In genomic region chr20:13418263-13419229, GRCh38 we compare ENCODE assay signal across 1 cellular context.
TF ChIP-seq lines count a peak whose summit lies in the region.

No MANE protein-coding gene starts in this region.

TF ChIP-seq in HepG2, 621 proteins besides CTCF, POLR2A, EP300 and RAD21 (continued from another document and continues in another):
- no peak for TF ChIP-seq ZNF784 (CRISPR knock-in tag; IDR thresholded peaks at IDR 0.05; ENCODE audit: borderline replicate concordance)
- TF ChIP-seq GLI4 (CRISPR knock-in tag; IDR thresholded peaks at IDR 0.05; ENCODE audit: borderline replicate concordance), result no peak
- TF ChIP-seq GTF2F1 (IDR thresholded peaks at IDR 0.05; ENCODE audit: low read length), result no peak
- TF ChIP-seq ZNF317 (CRISPR knock-in tag; IDR thresholded peaks at IDR 0.05), result peak; percentile 66; the same call in 1 of the 2 replicates
- TF ChIP-seq BRCA1 (CRISPR knock-in tag; IDR thresholded peaks at IDR 0.05), result peak; percentile 56; the same call in 1 of the 2 replicates
- no peak for TF ChIP-seq NR1H2 (CRISPR knock-in tag; IDR thresholded peaks at IDR 0.05; ENCODE audit: borderline replicate concordance, low read depth)
- TF ChIP-seq HDAC1 (CRISPR knock-in tag; IDR thresholded peaks at IDR 0.05), result peak; percentile 81
- peak; percentile 90 for TF ChIP-seq GFI1 (CRISPR knock-in tag; IDR thresholded peaks at IDR 0.05; ENCODE audit: borderline replicate concordance)
- TF ChIP-seq ZNF703 (CRISPR knock-in tag; IDR thresholded peaks at IDR 0.05; ENCODE audit: borderline replicate concordance), result no peak
- TF ChIP-seq MIXL1 (CRISPR knock-in tag; IDR thresholded peaks at IDR 0.05), result peak; percentile 97
- TF ChIP-seq SRSF9 (IDR thresholded peaks at IDR 0.05; ENCODE audit: borderline replicate concordance, insufficient read depth, low read depth, low read length, poor library complexity, severe bottlenecking), result no peak
- TF ChIP-seq ZBTB37 (CRISPR knock-in tag; IDR thresholded peaks at IDR 0.05), result peak; percentile 62; the same call in 1 of the 2 replicates
- TF ChIP-seq NCOA2 (CRISPR knock-in tag; IDR thresholded peaks at IDR 0.05), result peak; percentile 98
- peak; percentile 92 for TF ChIP-seq ZNF792 (CRISPR knock-in tag; IDR thresholded peaks at IDR 0.05)
- TF ChIP-seq ZNF362 (CRISPR knock-in tag; IDR thresholded peaks at IDR 0.05; ENCODE audit: borderline replicate concordance), result peak; percentile 64; the same call in 1 of the 2 replicates
- no peak for TF ChIP-seq ZNF235 (CRISPR knock-in tag; IDR thresholded peaks at IDR 0.05; ENCODE audit: borderline replicate concordance)
- no peak for TF ChIP-seq SOX6 (IDR thresholded peaks at IDR 0.05)
- TF ChIP-seq SOX6 (CRISPR knock-in tag; IDR thresholded peaks at IDR 0.05), result peak; percentile 99
- peak in 1 of 2 experiments; percentile 36; a peak in 1 of 4 replicates for TF ChIP-seq MAFK (conservative IDR thresholded peaks at IDR 0.05 in 1 of 2, IDR thresholded peaks at IDR 0.05 in 1 of 2; ENCODE audit: low read length in 2 of 2)
- peak; percentile 85; the same call in 1 of the 2 replicates for TF ChIP-seq CEBPB (IDR thresholded peaks at IDR 0.05; ENCODE audit: borderline replicate concordance, low read depth, low read length)
- no peak for TF ChIP-seq MTF1 (CRISPR knock-in tag; IDR thresholded peaks at IDR 0.05)
- TF ChIP-seq MLX (CRISPR knock-in tag; IDR thresholded peaks at IDR 0.05), result peak; percentile 62
- peak; percentile 99 for TF ChIP-seq SOX5 (CRISPR knock-in tag; IDR thresholded peaks at IDR 0.05; ENCODE audit: borderline replicate concordance)
- 0 out of 2 replicates have a peak, but pooled peaks have one; percentile 55 for TF ChIP-seq TOPORS (CRISPR knock-in tag; IDR thresholded peaks at IDR 0.05)
- peak; percentile 98 for TF ChIP-seq ZGPAT (CRISPR knock-in tag; IDR thresholded peaks at IDR 0.05)
- TF ChIP-seq ZNF414 (CRISPR knock-in tag; IDR thresholded peaks at IDR 0.05), result peak; percentile 40; the same call in 1 of the 2 replicates
- TF ChIP-seq TFDP1 (CRISPR knock-in tag; IDR thresholded peaks at IDR 0.05; ENCODE audit: borderline replicate concordance), result peak; percentile 54; the same call in 1 of the 2 replicates
- no peak; the same call in 1 of the 2 replicates for TF ChIP-seq TFDP2 (CRISPR knock-in tag; IDR thresholded peaks at IDR 0.05)
- TF ChIP-seq CREB1 (IDR thresholded peaks at IDR 0.05), result no peak
- TF ChIP-seq CREB1 (CRISPR knock-in tag; IDR thresholded peaks at IDR 0.05), result peak; percentile 72
- TF ChIP-seq ARID2 (CRISPR knock-in tag; IDR thresholded peaks at IDR 0.05; ENCODE audit: borderline replicate concordance), result peak; percentile 65; the same call in 1 of the 2 replicates
- peak; percentile 96 for TF ChIP-seq ARID3A (IDR thresholded peaks at IDR 0.05; ENCODE audit: low read depth, low read length)
- TF ChIP-seq HNF4G (IDR thresholded peaks at IDR 0.05; ENCODE audit: borderline replicate concordance, low read depth, low read length), result peak; percentile 82
- TF ChIP-seq HNF4G (CRISPR knock-in tag; IDR thresholded peaks at IDR 0.05; ENCODE audit: borderline replicate concordance, low read depth), result peak; percentile 90; the same call in 1 of the 2 replicates
- no peak for TF ChIP-seq BCL3 (CRISPR knock-in tag; IDR thresholded peaks at IDR 0.05)
- no peak for TF ChIP-seq ZNF766 (CRISPR knock-in tag; IDR thresholded peaks at IDR 0.05; ENCODE audit: borderline replicate concordance)
- TF ChIP-seq HOXA5 (CRISPR knock-in tag; IDR thresholded peaks at IDR 0.05), result peak; percentile 40; the same call in 1 of the 2 replicates
- TF ChIP-seq ZNF207 (IDR thresholded peaks at IDR 0.05; ENCODE audit: borderline replicate concordance), result no peak
- no peak for TF ChIP-seq ZNF460 (CRISPR knock-in tag; IDR thresholded peaks at IDR 0.05; ENCODE audit: borderline replicate concordance)
- no peak for TF ChIP-seq MTA3 (CRISPR knock-in tag; IDR thresholded peaks at IDR 0.05)
- no peak; the same call in 1 of the 2 replicates for TF ChIP-seq ZNF292 (CRISPR knock-in tag; IDR thresholded peaks at IDR 0.05; ENCODE audit: borderline replicate concordance, low read depth)
- no peak for TF ChIP-seq ZNF432 (CRISPR knock-in tag; IDR thresholded peaks at IDR 0.05; ENCODE audit: borderline replicate concordance)
- 0 out of 2 replicates have a peak, but pooled peaks have one; percentile 53 for TF ChIP-seq ZFP36L2 (CRISPR knock-in tag; IDR thresholded peaks at IDR 0.05)
- TF ChIP-seq TRIM24 (CRISPR knock-in tag; IDR thresholded peaks at IDR 0.05), result peak; percentile 58; the same call in 1 of the 2 replicates
- TF ChIP-seq NR2C2 (CRISPR knock-in tag; IDR thresholded peaks at IDR 0.05; ENCODE audit: borderline replicate concordance), result peak; percentile 65; the same call in 1 of the 2 replicates
- TF ChIP-seq HMG20B (CRISPR knock-in tag; conservative IDR thresholded peaks at IDR 0.05), result peak; percentile 76
- TF ChIP-seq ZNF512B (CRISPR knock-in tag; IDR thresholded peaks at IDR 0.05; ENCODE audit: borderline replicate concordance), result no peak
- peak; percentile 38; the same call in 1 of the 2 replicates for TF ChIP-seq PBX2 (CRISPR knock-in tag; IDR thresholded peaks at IDR 0.05)
- TF ChIP-seq ZNF501 (CRISPR knock-in tag; IDR thresholded peaks at IDR 0.05), result no peak
- no peak for TF ChIP-seq CBX1 (IDR thresholded peaks at IDR 0.05; ENCODE audit: low read depth)
- peak; percentile 81; the same call in 1 of the 2 replicates for TF ChIP-seq ZFP1 (CRISPR knock-in tag; IDR thresholded peaks at IDR 0.05)
- TF ChIP-seq U2AF2 (IDR thresholded peaks at IDR 0.05; ENCODE audit: low read depth, low read length), result no peak
